ENCODE assay signal across 32 cellular contexts in genomic region chr2:232492963-232493700, GRCh38. TPM values are rescaled to one million over a fixed set of nuclear protein-coding genes. Genes with fewer than 3 reads are reported as not detected.
"Had no signal": no experiment of that assay in that cellular context is flagged by ENCODE, and none has a peak within 500 bp of the region (broad histone marks: within the 10 kb centered on the region; RNA-seq: fewer than 3 reads in every experiment).

No MANE protein-coding gene starts in this region.

- H3K4me3 ChIP-seq: body of pancreas, coronary artery, dorsolateral prefrontal cortex, gastroesophageal sphincter, right lobe of liver, tibial nerve had no signal

- H3K4me1 ChIP-seq: body of pancreas, gastroesophageal sphincter, right lobe of liver, tibial nerve had no signal

- H3K27ac ChIP-seq: body of pancreas, coronary artery, dorsolateral prefrontal cortex, gastroesophageal sphincter, right lobe of liver, tibial nerve had no signal

- H3K27me3 ChIP-seq: body of pancreas, right lobe of liver had no signal

- ATAC-seq: body of pancreas, gastroesophageal sphincter, right lobe of liver had no signal

- H3K36me3 ChIP-seq: gastroesophageal sphincter, right lobe of liver, tibial nerve had no signal

- H3K9me3 ChIP-seq: body of pancreas, gastroesophageal sphincter, right lobe of liver, tibial nerve had no signal

- DNase-seq: activated CD4-positive, alpha-beta memory T cell treated with anti-CD3 and anti-CD28 coated beads for 36 hours; activated CD4-positive, alpha-beta T cell treated with anti-CD3 and anti-CD28 coated beads, Interleukin-2, amount 10 ng/mL, durations not matched to agents 24 days and 14 days; activated CD4-positive, CD25-positive, alpha-beta regulatory T cell treated with anti-CD3 and anti-CD28 coated beads, Interleukin-2, amount 50 U/mL, for 72 hours; activated CD8-positive, alpha-beta memory T cell treated with anti-CD3 and anti-CD28 coated beads, Interleukin-2, amount 50 U/mL, for 4 hours; activated gamma-delta T cell; activated T-cell treated with anti-CD3 and anti-CD28 coated beads, Interleukin-2, amount 50 U/mL, for 1 hour; anterior cingulate cortex; body of pancreas; cerebellar nuclear complex; effector memory CD4-positive, alpha-beta T cell; kidney glomerular epithelial cell; naive B cell; occipital lobe; stimulated activated CD4-positive, alpha-beta T cell treated with anti-CD3 and anti-CD28 coated beads, Interleukin-12 subunit alpha, Interleukin-12 subunit beta, amount 100 ng/mL, for 4 hours; stimulated activated CD4-positive, alpha-beta T cell treated with anti-CD3 and anti-CD28 coated beads, Interleukin-4, amount 100 ng/mL, for 1 hour; T-helper 2 cell had no signal

RNA-seq across cellular contexts. Expression of gene ECEL1, which starts 5.5 kb away (rescaled TPM):
- total RNA-seq: activated T-helper 1 cell treated with anti-CD3 and anti-CD28 coated beads, Interleukin-12 subunit alpha, Interleukin-12 subunit beta, Interleukin-2, Interleukin-4 antibody, amounts not matched to agents 30 ng/mL and 10 ng/mL and 1 ng/mL, durations not matched to agents 14 hours and 24 hours and 36 hours; fibroblast of lung; fibroblast of villous mesenchyme had no signal
- polyA plus RNA-seq: fibroblast of lung had no signal

RNA-seq across cellular contexts. Expression of gene PRSS56, which starts 27.1 kb away (rescaled TPM):
- total RNA-seq: activated CD4-positive, alpha-beta memory T cell treated with anti-CD3 and anti-CD28 coated beads for 36 hours; activated CD4-positive, alpha-beta T cell treated with anti-CD3 and anti-CD28 coated beads, Interleukin-2, amount 10 ng/mL, durations not matched to agents 24 days and 14 days; activated CD8-positive, alpha-beta memory T cell treated with anti-CD3 and anti-CD28 coated beads for 36 hours; activated T-helper 1 cell treated with anti-CD3 and anti-CD28 coated beads, Interleukin-12 subunit alpha, Interleukin-12 subunit beta, Interleukin-2, Interleukin-4 antibody, amounts not matched to agents 30 ng/mL and 10 ng/mL and 1 ng/mL, durations not matched to agents 14 hours and 24 hours and 36 hours; body of pancreas; fibroblast of lung; fibroblast of villous mesenchyme; gastroesophageal sphincter; liver; mesothelial cell of epicardium; occipital lobe; tibial nerve; ureter had no signal
- polyA plus RNA-seq: adipose tissue, esophagus, fibroblast of lung had no signal

RNA-seq across cellular contexts. Expression of gene CHRND, which starts 32.8 kb away (rescaled TPM):
- total RNA-seq: activated CD4-positive, alpha-beta memory T cell treated with anti-CD3 and anti-CD28 coated beads for 36 hours; activated CD4-positive, alpha-beta T cell treated with anti-CD3 and anti-CD28 coated beads, Interleukin-2, amount 10 ng/mL, durations not matched to agents 24 days and 14 days; activated CD8-positive, alpha-beta memory T cell treated with anti-CD3 and anti-CD28 coated beads for 36 hours; activated T-helper 1 cell treated with anti-CD3 and anti-CD28 coated beads, Interleukin-12 subunit alpha, Interleukin-12 subunit beta, Interleukin-2, Interleukin-4 antibody, amounts not matched to agents 30 ng/mL and 10 ng/mL and 1 ng/mL, durations not matched to agents 14 hours and 24 hours and 36 hours; body of pancreas; fibroblast of lung; fibroblast of villous mesenchyme; gastroesophageal sphincter; liver; mesothelial cell of epicardium; occipital lobe; right lobe of liver; tibial nerve; ureter had no signal
- polyA plus RNA-seq: esophagus, fibroblast of lung, liver had no signal

RNA-seq across cellular contexts. Expression of gene ALPI, which starts 37.2 kb away (rescaled TPM):
- total RNA-seq: activated CD4-positive, alpha-beta memory T cell treated with anti-CD3 and anti-CD28 coated beads for 36 hours; activated CD4-positive, alpha-beta T cell treated with anti-CD3 and anti-CD28 coated beads, Interleukin-2, amount 10 ng/mL, durations not matched to agents 24 days and 14 days; activated CD8-positive, alpha-beta memory T cell treated with anti-CD3 and anti-CD28 coated beads for 36 hours; activated T-helper 1 cell treated with anti-CD3 and anti-CD28 coated beads, Interleukin-12 subunit alpha, Interleukin-12 subunit beta, Interleukin-2, Interleukin-4 antibody, amounts not matched to agents 30 ng/mL and 10 ng/mL and 1 ng/mL, durations not matched to agents 14 hours and 24 hours and 36 hours; body of pancreas; dorsolateral prefrontal cortex; fibroblast of lung; fibroblast of villous mesenchyme; gastroesophageal sphincter; liver; mesothelial cell of epicardium; neural crest cell; occipital lobe; skeletal muscle tissue; tibial nerve; ureter had no signal
- polyA plus RNA-seq: esophagus, fibroblast of lung had no signal

RNA-seq across cellular contexts. Expression of gene CHRNG, which starts 46.4 kb away (rescaled TPM):
- total RNA-seq: activated CD4-positive, alpha-beta memory T cell treated with anti-CD3 and anti-CD28 coated beads for 36 hours; activated CD4-positive, alpha-beta T cell treated with anti-CD3 and anti-CD28 coated beads, Interleukin-2, amount 10 ng/mL, durations not matched to agents 24 days and 14 days; activated CD8-positive, alpha-beta memory T cell treated with anti-CD3 and anti-CD28 coated beads for 36 hours; activated T-helper 1 cell treated with anti-CD3 and anti-CD28 coated beads, Interleukin-12 subunit alpha, Interleukin-12 subunit beta, Interleukin-2, Interleukin-4 antibody, amounts not matched to agents 30 ng/mL and 10 ng/mL and 1 ng/mL, durations not matched to agents 14 hours and 24 hours and 36 hours; body of pancreas; dorsolateral prefrontal cortex; fibroblast of lung; fibroblast of villous mesenchyme; gastroesophageal sphincter; liver; mesothelial cell of epicardium; neural crest cell; right lobe of liver; tibial nerve; ureter had no signal
- polyA plus RNA-seq: adipose tissue, esophagus, fibroblast of lung, liver had no signal
